ENCODE assay signal across 15 cellular contexts in genomic region chr17:29195465-29196081, GRCh38. TPM values are rescaled to one million over a fixed set of nuclear protein-coding genes. Genes with fewer than 3 reads are reported as not detected.
DNase-seq lines count a peak whose midpoint lies in the region; ATAC-seq and TF ChIP-seq lines count a peak whose summit lies in the region.
"Had no signal": no experiment of that assay in that cellular context is flagged by ENCODE, and none has a peak within 500 bp of the region (broad histone marks: within the 10 kb centered on the region; RNA-seq: fewer than 3 reads in every experiment).

No MANE protein-coding gene starts in this region.

- H3K27ac ChIP-seq in DND-41 (ENCODE audit: low read length) (no peak overlapping the region), HEK293 (ENCODE audit: extremely low read depth, low read depth, low read length) (no peak overlapping the region)
- no peak overlapping the region for H3K27ac ChIP-seq in CD4-positive, alpha-beta memory T cell (ENCODE audit: low read depth, low read length)
- H3K27ac ChIP-seq: VCaP had no signal

- no peaks in the 10 kb centered on the region for H3K9me3 ChIP-seq in DND-41 (ENCODE audit: insufficient read depth, low read length, severe bottlenecking)
- H3K9me3 ChIP-seq in HEK293 (ENCODE audit: control insufficient read depth, insufficient read depth, low read depth, low read length) = no peaks in the 10 kb centered on the region
- no peaks in the 10 kb centered on the region for H3K9me3 ChIP-seq in CD4-positive, alpha-beta memory T cell (ENCODE audit: control insufficient read depth in 1 of 2, low read length in 2 of 2)

- H3K4me1 ChIP-seq in DND-41 (ENCODE audit: insufficient read depth, low read length) (no peaks in the 10 kb centered on the region), HEK293 (ENCODE audit: control insufficient read depth, insufficient read depth, low read length) (no peaks in the 10 kb centered on the region)
- no peaks in the 10 kb centered on the region for H3K4me1 ChIP-seq in CD4-positive, alpha-beta memory T cell (ENCODE audit: insufficient read depth, low read length)

- H3K27me3 Mint-ChIP-seq in CD4-positive, alpha-beta memory T cell = peaks cover 4 to 15% of the 10 kb centered on the region in 2 donors

- H3K36me3 ChIP-seq in DND-41 (ENCODE audit: insufficient read depth, low read length) (no peaks in the 10 kb centered on the region), HEK293 (ENCODE audit: control insufficient read depth in 2 of 2, insufficient read depth in 1 of 2, low read length in 2 of 2) (no peaks in the 10 kb centered on the region)
- no peaks in the 10 kb centered on the region for H3K36me3 ChIP-seq in CD4-positive, alpha-beta memory T cell (ENCODE audit: insufficient read depth, low read length)

- POLR2A ChIA-PET in HEK293 (lab: Yijun Ruan, JAX) = interaction anchor here (0.6 to 1.8 kb wide), 3 partner anchors 10 to 47 kb away, joined by 3 to 4 read pairs (median 4); partner anchors contain the start of gene MYO18A
- POLR2A ChIA-PET in CD4-positive, alpha-beta memory T cell (lab: Charles Lee; ENCODE audit: partially characterized antibody) = no interaction called here

- H3K9ac ChIP-seq in DND-41 (ENCODE audit: low read depth, low read length) = no peak overlapping the region; the same call in 1 of the 2 replicates

- intact Hi-C loops in CD4-positive, alpha-beta memory T cell (cut with micrococcal nuclease) = no loop called here

- no peaks in the 10 kb centered on the region for H3K4me1 Mint-ChIP-seq in CD4-positive, alpha-beta memory T cell

- H3K4me2 ChIP-seq in DND-41 (ENCODE audit: insufficient read depth, low read length) = no peak overlapping the region

- DNase-seq in DND-41 (no peak), iris pigment epithelial cell (ENCODE audit: low read depth) (peak; percentile 38), LoVo (ENCODE audit: low spot score) (no peak), NCI-H526 treated with DMSO at 0.1 percent for 48 hours (lab: John Stamatoyannopoulos, UW) (no peak)
- no peak for DNase-seq in stimulated activated CD4-positive, alpha-beta T cell treated with anti-CD3 and anti-CD28 coated beads, Interleukin-12 subunit alpha, Interleukin-12 subunit beta, amount 100 ng/mL, for 4 hours
- DNase-seq in CD4-positive, alpha-beta memory T cell = no peak
- DNase-seq: activated gamma-delta T cell, islet precursor cell, NCI-H2227 treated with DMSO at 0.1 percent for 48 hours had no signal

- ATAC-seq in DND-41 (ENCODE audit: insufficient read depth, low read depth) = peak; percentile 50; the same call in 2 of the 3 replicates

- no peaks in the 10 kb centered on the region for H4K20me1 ChIP-seq in DND-41 (ENCODE audit: insufficient read depth, low read length)

- no peak for TF ChIP-seq CTCF in DND-41 (IDR thresholded peaks at IDR 0.05; ENCODE audit: borderline replicate concordance, extremely low read depth, low read length, poor library complexity, severe bottlenecking)
- no peak for TF ChIP-seq CTCF in HEK293 (tag by site-specific recombination; IDR thresholded peaks at IDR 0.05)

- H3K4me3 ChIP-seq in DND-41 (ENCODE audit: low read depth in 1 of 2, low read length in 2 of 2) (no peak overlapping the region), HEK293 (ENCODE audit: low read depth, low read length) (no peak overlapping the region)
- no peak overlapping the region for H3K4me3 ChIP-seq in CD4-positive, alpha-beta memory T cell (ENCODE audit: low read length in 2 of 2)

- no peaks in the 10 kb centered on the region for H3K79me2 ChIP-seq in DND-41 (ENCODE audit: insufficient read depth, low read length)

- no peak overlapping the region for H3K4me3 Mint-ChIP-seq in CD4-positive, alpha-beta memory T cell

- peak; percentile 58; the same call in 1 of the 2 replicates for TF ChIP-seq POLR2A in Raji (IDR thresholded peaks at IDR 0.05; ENCODE audit: insufficient read depth, low read depth, low read length)

- CTCF ChIA-PET in HEK293 (lab: Yijun Ruan, JAX) = interaction anchor here (0.5 to 10.1 kb wide), 11 partner anchors 13 to 230 kb away, joined by 3 to 87 read pairs (median 4); partner anchors contain the start of gene MYO18A
- CTCF ChIA-PET in CD4-positive, alpha-beta memory T cell (lab: Charles Lee; ENCODE audit: partially characterized antibody) = interaction anchor here (0.8 to 1.8 kb wide), 3 partner anchors 13 to 79 kb away, joined by 3 to 4 read pairs (median 3); no protein-coding TSS in a partner anchor

- no peak overlapping the region for H2AFZ ChIP-seq in DND-41 (ENCODE audit: low read depth, low read length)

- peaks cover 9% of the 10 kb centered on the region for H3K27me3 ChIP-seq in DND-41 (ENCODE audit: insufficient read depth, low read length, poor library complexity)
- H3K27me3 ChIP-seq in CD4-positive, alpha-beta memory T cell (ENCODE audit: insufficient read depth, low read length) = no peaks in the 10 kb centered on the region

- no peaks in the 10 kb centered on the region for H3K36me3 Mint-ChIP-seq in CD4-positive, alpha-beta memory T cell

- no peak overlapping the region for H3K27ac Mint-ChIP-seq in CD4-positive, alpha-beta memory T cell

- H3K9me3 Mint-ChIP-seq in CD4-positive, alpha-beta memory T cell = no peaks in the 10 kb centered on the region

TF ChIP-seq in HEK293, 187 proteins besides CTCF, POLR2A, EP300 and RAD21:
- TF ChIP-seq RBAK (tag by site-specific recombination; IDR thresholded peaks at IDR 0.05) = no peak
- 0 out of 2 replicates have a peak, but pooled peaks have one; percentile 19 for TF ChIP-seq ZEB2 (tag by site-specific recombination; IDR thresholded peaks at IDR 0.05)
- TF ChIP-seq TRIM28 (IDR thresholded peaks at IDR 0.05; ENCODE audit: borderline replicate concordance, low read length) = peak; percentile 19; the same call in 1 of the 2 replicates
- TF ChIP-seq MZF1 (tag by site-specific recombination; IDR thresholded peaks at IDR 0.05; ENCODE audit: borderline replicate concordance) = peak; percentile 94; the same call in 1 of the 2 replicates
- TF ChIP-seq OSR2 (tag by site-specific recombination; IDR thresholded peaks at IDR 0.05) = peak; percentile 36; the same call in 1 of the 2 replicates
TF ChIP-seq in HEK293: peak in this region for 4.

RNA-seq across cellular contexts. Expression of gene MYO18A, which starts 15.4 kb away (rescaled TPM):
- 100 to 1,000 TPM; 134 to 136 TPM for total RNA-seq in CD4-positive, alpha-beta memory T cell
- 10 to 100 TPM in 1 of 2 donors, 1 to 10 TPM in 1; 6.0 to 44.9 TPM for polyA plus RNA-seq in CD4-positive, alpha-beta memory T cell

RNA-seq across cellular contexts. Expression of gene CRYBA1, which starts 51.1 kb away (rescaled TPM):
- not detected for total RNA-seq in CD4-positive, alpha-beta memory T cell
- not detected for polyA plus RNA-seq in CD4-positive, alpha-beta memory T cell
- total RNA-seq: endothelial cell of umbilical vein, HT-29, pulmonary artery endothelial cell had no signal
- polyA plus RNA-seq: endothelial cell of umbilical vein had no signal
